30 cellular contexts compared by ENCODE assay signal in genomic region chr14:98761993-98762392, GRCh38.
"Had no signal": no experiment of that assay in that cellular context is flagged by ENCODE, and none has a peak within 500 bp of the region (broad histone marks: within the 10 kb centered on the region; RNA-seq: fewer than 3 reads in every experiment).

No MANE protein-coding gene starts in this region.

- FAIRE-seq: bronchial epithelial cell, TTC549 had no signal

- H3K27me3 ChIP-seq: ascending aorta, cardiac muscle cell had no signal

- H3K9me3 ChIP-seq: ascending aorta had no signal

- DNase-seq: activated B cell treated with CpG ODN at 0.5 μM for 24 hours; activated CD4-positive, alpha-beta memory T cell treated with anti-CD3 and anti-CD28 coated beads for 36 hours; activated CD4-positive, alpha-beta T cell treated with anti-CD3 and anti-CD28 coated beads for 4 hours; activated CD4-positive, alpha-beta T cell treated with anti-CD3 and anti-CD28 coated beads, Interleukin-2, amount 10 ng/mL, durations not matched to agents 24 days and 14 days; activated CD4-positive, alpha-beta T cell treated with anti-CD3 and anti-CD28 coated beads, Interleukin-2, amount 50 U/mL, for 1 hour; activated CD4-positive, alpha-beta T cell treated with anti-CD3 and anti-CD28 coated beads, Interleukin-2, amount 50 U/mL, for 4 hours; activated CD4-positive, CD25-positive, alpha-beta regulatory T cell treated with anti-CD3 and anti-CD28 coated beads, Interleukin-2, amount 50 U/mL, for 72 hours; activated CD8-positive, alpha-beta memory T cell treated with anti-CD3 and anti-CD28 coated beads, Interleukin-2, amount 10 ng/mL, durations not matched to agents 7 days and 5 days; activated CD8-positive, alpha-beta memory T cell treated with anti-CD3 and anti-CD28 coated beads, Interleukin-2, amount 50 U/mL, for 48 hours; activated CD8-positive, alpha-beta T cell treated with anti-CD3 and anti-CD28 coated beads for 36 hours; activated effector memory CD4-positive, alpha-beta T cell treated with Interleukin-2 at 50 U/mL for 16 hours; activated gamma-delta T cell; activated naive CD4-positive, alpha-beta T cell treated with anti-CD3 and anti-CD28 coated beads, Interleukin-2, amount 10 ng/mL, durations not matched to agents 7 days and 5 days; activated naive CD4-positive, alpha-beta T cell treated with Interleukin-2 at 50 U/mL for 16 hours; activated naive CD8-positive, alpha-beta T cell treated with anti-CD3 and anti-CD28 coated beads, Interleukin-2, amount 10 ng/mL, durations not matched to agents 7 days and 5 days; activated naive CD8-positive, alpha-beta T cell treated with anti-CD3 and anti-CD28 coated beads, Interleukin-2, amount 50 U/mL, for 24 hours; activated T-cell treated with anti-CD3 and anti-CD28 coated beads, Interleukin-2, amount 50 U/mL, for 24 hours; activated T-cell treated with anti-CD3 and anti-CD28 coated beads, Interleukin-2, amount 50 U/mL, for 48 hours; amygdala; anterior cingulate cortex; caudate nucleus; cerebellar nuclear complex; T-helper 1 cell; T-helper 2 cell; T-helper 9 cell had no signal

- H3K36me3 ChIP-seq: ascending aorta, cardiac muscle cell had no signal

- H3K4me1 ChIP-seq: ascending aorta had no signal

- ATAC-seq: activated CD8-positive, alpha-beta memory T cell treated with anti-CD3 and anti-CD28 coated beads, Interleukin-2, amount 10 ng/mL, durations not matched to agents 7 days and 5 days; activated CD8-positive, alpha-beta T cell treated with anti-CD3 and anti-CD28 coated beads for 36 hours; activated naive CD8-positive, alpha-beta T cell treated with anti-CD3 and anti-CD28 coated beads, Interleukin-2, amount 50 U/mL, for 24 hours had no signal

- H3K4me3 ChIP-seq: ascending aorta, cardiac muscle cell had no signal

- H3K27ac ChIP-seq: ascending aorta, cardiac muscle cell, VCaP had no signal
